12 cellular contexts compared by ENCODE assay signal in genomic region chr14:92400579-92401444, GRCh38.
DNase-seq lines count a peak whose midpoint lies in the region; ATAC-seq and TF ChIP-seq lines count a peak whose summit lies in the region.
"Had no signal": no experiment of that assay in that cellular context is flagged by ENCODE, and none has a peak within 500 bp of the region (broad histone marks: within the 10 kb centered on the region; RNA-seq: fewer than 3 reads in every experiment).

No MANE protein-coding gene starts in this region.

- no peaks in the 10 kb centered on the region for H3K36me3 ChIP-seq in left ventricle myocardium inferior
- H3K36me3 ChIP-seq in upper lobe of left lung = no peaks in the 10 kb centered on the region
- no peaks in the 10 kb centered on the region for H3K36me3 ChIP-seq in esophagus squamous epithelium

- no peak for TF ChIP-seq EP300 in upper lobe of left lung (IDR thresholded peaks at IDR 0.05)

- no peak overlapping the region for H3K4me3 ChIP-seq in left ventricle myocardium inferior
- no peak overlapping the region for H3K4me3 ChIP-seq in upper lobe of left lung
- no peak overlapping the region for H3K4me3 ChIP-seq in esophagus squamous epithelium

- DNase-seq in Right ventricle myocardium inferior (ENCODE audit: missing footprints) (no peak), left ventricle myocardium inferior (no peak), SKM-1 treated with dmso at 0.1 percent for 144 hours (lab: John Stamatoyannopoulos, UW; ENCODE audit: unreplicated experiment) (peak; percentile 75), upper lobe of left lung (no peak), OCI-M2 (lab: John Stamatoyannopoulos, UW; ENCODE audit: unreplicated experiment) (no peak), esophagus squamous epithelium (lab: John Stamatoyannopoulos, UW) (no peak), NCI-H345 (lab: John Stamatoyannopoulos, UW) (no peak)
- DNase-seq: 8988T; left colon; NCI-H1694 treated with DMSO at 0.1 percent for 48 hours; stimulated activated CD4-positive, alpha-beta T cell treated with anti-CD3 and anti-CD28 coated beads, Interleukin-2, amount 100 ng/mL, for 48 hours had no signal

- no peaks in the 10 kb centered on the region for H3K27me3 ChIP-seq in left ventricle myocardium inferior (ENCODE audit: low read depth)
- H3K27me3 ChIP-seq in upper lobe of left lung = no peaks in the 10 kb centered on the region
- peaks cover 0 to 3% (median 0%) of the 10 kb centered on the region in 4 donors for H3K27me3 ChIP-seq in esophagus squamous epithelium

- peak; percentile 37 for ATAC-seq in Right ventricle myocardium inferior
- peak; percentile 66 for ATAC-seq in HG03064 (IDR thresholded peaks at IDR 0.05; ENCODE audit: low read depth, unreplicated experiment)
- ATAC-seq in upper lobe of left lung (ENCODE audit: low FRiP score in 2 of 2) = peak in 1 of 2 donors; percentile 52
- ATAC-seq: left colon had no signal

- H3K27ac ChIP-seq in left ventricle myocardium inferior (replicated peaks) (no peak overlapping the region), upper lobe of left lung (peak overlapping the region; percentile 17 to 71 (median 54)), esophagus squamous epithelium (peak overlapping the region in 1 of 4 donors; percentile 16)

- 49 to 50% methylated on average over 7 of the region's 7 CpGs for WGBS in upper lobe of left lung, 2 donors
- 39% methylated on average over 7 of the region's 7 CpGs for WGBS in esophagus squamous epithelium, 2 donors

- TF ChIP-seq POLR2A in upper lobe of left lung (IDR thresholded peaks at IDR 0.05) (no peak), esophagus squamous epithelium (IDR thresholded peaks at IDR 0.05) (no peak)

- TF ChIP-seq CTCF in left ventricle myocardium inferior (IDR thresholded peaks at IDR 0.05; ENCODE audit: borderline replicate concordance) = no peak
- TF ChIP-seq CTCF in upper lobe of left lung (IDR thresholded peaks at IDR 0.05) = no peak
- TF ChIP-seq CTCF in esophagus squamous epithelium (IDR thresholded peaks at IDR 0.05) = no peak

- H3K4me1 ChIP-seq in left ventricle myocardium inferior = peaks cover 13% of the 10 kb centered on the region
- H3K4me1 ChIP-seq in upper lobe of left lung = peaks cover 5 to 7% (median 6%) of the 10 kb centered on the region in 4 donors
- H3K4me1 ChIP-seq in esophagus squamous epithelium = peaks cover 0 to 2% (median 0%) of the 10 kb centered on the region in 3 donors

- H3K9me3 ChIP-seq in left ventricle myocardium inferior (replicated peaks) (peaks cover under 1% of the 10 kb centered on the region), upper lobe of left lung (no peaks in the 10 kb centered on the region), esophagus squamous epithelium (no peaks in the 10 kb centered on the region)

- intact Hi-C loops in Right ventricle myocardium inferior (cut with DNase I) (no loop called here), left ventricle myocardium inferior (cut with micrococcal nuclease) (no loop called here), esophagus squamous epithelium (cut with DNase I) (no loop called here)
